In genomic region chr16:88367560-88367959, GRCh38 we compare ENCODE assay signal across 17 cellular contexts. TPM values are rescaled to one million over a fixed set of nuclear protein-coding genes. Genes with fewer than 3 reads are reported as not detected.
A peak's percentile ranks its signal among the peaks of the same experiment; 100 is the strongest.
DNase-seq lines count a peak whose midpoint lies in the region; ATAC-seq and TF ChIP-seq lines count a peak whose summit lies in the region.
"Had no signal": no experiment of that assay in that cellular context is flagged by ENCODE, and none has a peak within 500 bp of the region (broad histone marks: within the 10 kb centered on the region; RNA-seq: fewer than 3 reads in every experiment).

No MANE protein-coding gene starts in this region.

- no peak for ATAC-seq in Right ventricle myocardium superior (ENCODE audit: poor library complexity)
- ATAC-seq in left cardiac atrium = no peak
- no peak for ATAC-seq in GM21367 (IDR thresholded peaks at IDR 0.05; ENCODE audit: unreplicated experiment)

- WGBS in trophoblast cell (ENCODE audit: extremely low coverage, insufficient coverage, insufficient read length) = no CpG with 5 or more reads among the region's 11 CpGs

- H3K4ac ChIP-seq in trophoblast cell (ENCODE audit: low read depth, low read length) = no peak overlapping the region

- no peak overlapping the region for H2BK120ac ChIP-seq in trophoblast cell (ENCODE audit: insufficient read depth, low read length, poor library complexity)

- H2BK12ac ChIP-seq in trophoblast cell (ENCODE audit: low read length) = no peak overlapping the region

- H4K12ac ChIP-seq in trophoblast cell (ENCODE audit: low read depth, low read length) = no peak overlapping the region

- peaks cover 5% of the 10 kb centered on the region for H3K9me3 Mint-ChIP-seq in glutamatergic neuron (ENCODE audit: unreplicated experiment)

- intact Hi-C loops in Right ventricle myocardium superior (cut with DNase I) (no loop called here), left cardiac atrium (cut with DNase I) (no loop called here)

- H2AK5ac ChIP-seq in trophoblast cell (ENCODE audit: low read length) = no peak overlapping the region

- peaks cover 7% of the 10 kb centered on the region for H3K36me3 Mint-ChIP-seq in glutamatergic neuron (ENCODE audit: unreplicated experiment)
- H3K36me3 Mint-ChIP-seq: CD4-positive, CD25-positive, alpha-beta regulatory T cell; IgD-negative memory B cell had no signal

- CTCF ChIA-PET in GM10248 (lab: Yijun Ruan, JAX) = no interaction called here

- no peak overlapping the region for H3K18ac ChIP-seq in trophoblast cell (ENCODE audit: low read length)

- H3K79me2 ChIP-seq in osteoblast (ENCODE audit: insufficient read depth, low read length) (no peaks in the 10 kb centered on the region), trophoblast cell (ENCODE audit: control insufficient read depth, insufficient read depth, low read length, poor library complexity) (no peaks in the 10 kb centered on the region)

- H2BK5ac ChIP-seq in trophoblast cell (ENCODE audit: low read depth, low read length, poor library complexity) = no peak overlapping the region

- no peak overlapping the region for H4K91ac ChIP-seq in trophoblast cell (ENCODE audit: low read depth, low read length)

- TF ChIP-seq CTCF in glutamatergic neuron (IDR thresholded peaks at IDR 0.05; ENCODE audit: partially characterized antibody, unreplicated experiment) (no peak), osteoblast (IDR thresholded peaks at IDR 0.05; ENCODE audit: extremely low read depth, low read depth, low read length) (no peak), GM10248 (IDR thresholded peaks at IDR 0.05; ENCODE audit: control extremely low read depth, extremely low read depth, low read depth, missing control alignments) (no peak)

- H3K27me3 ChIP-seq in osteoblast (ENCODE audit: insufficient read depth, low read length) (peaks cover 26% of the 10 kb centered on the region), trophoblast cell (ENCODE audit: insufficient read depth, low read length) (no peaks in the 10 kb centered on the region)
- H3K27me3 ChIP-seq: BLaER1 had no signal

- no peak overlapping the region for H3K23ac ChIP-seq in trophoblast cell (ENCODE audit: low read length)

- H3K4me2 ChIP-seq in osteoblast (ENCODE audit: insufficient read depth, low read length) (no peak overlapping the region), trophoblast cell (ENCODE audit: low read length) (no peak overlapping the region)
- H3K4me2 ChIP-seq: BLaER1 had no signal

- H3K27ac ChIP-seq in osteoblast (ENCODE audit: low read depth, low read length) = no peak overlapping the region
- no peak overlapping the region for H3K27ac ChIP-seq in trophoblast cell (ENCODE audit: low read depth, low read length)
- H3K27ac ChIP-seq: BLaER1 had no signal

- H3K4me1 ChIP-seq in osteoblast (ENCODE audit: insufficient read depth, low read length) = no peaks in the 10 kb centered on the region
- no peaks in the 10 kb centered on the region for H3K4me1 ChIP-seq in trophoblast cell (ENCODE audit: control insufficient read depth in 1 of 2, insufficient read depth in 2 of 2, low read length in 2 of 2)
- H3K4me1 ChIP-seq: BLaER1, HAP-1 had no signal

- H3K4me3 Mint-ChIP-seq in glutamatergic neuron (ENCODE audit: unreplicated experiment) = no peak overlapping the region
- H3K4me3 Mint-ChIP-seq: CD4-positive, CD25-positive, alpha-beta regulatory T cell; IgD-negative memory B cell had no signal

- no peaks in the 10 kb centered on the region for H4K20me1 ChIP-seq in osteoblast (ENCODE audit: insufficient read depth, low read length)
- H4K20me1 ChIP-seq: BLaER1 had no signal

- H3K27ac Mint-ChIP-seq in glutamatergic neuron (ENCODE audit: unreplicated experiment) = no peak overlapping the region
- H3K27ac Mint-ChIP-seq: CD4-positive, CD25-positive, alpha-beta regulatory T cell; IgD-negative memory B cell had no signal

- H3K36me3 ChIP-seq in osteoblast (ENCODE audit: insufficient read depth, low read length) (no peaks in the 10 kb centered on the region), trophoblast cell (ENCODE audit: control insufficient read depth in 1 of 2, insufficient read depth in 2 of 2, low read length in 2 of 2) (no peaks in the 10 kb centered on the region)
- H3K36me3 ChIP-seq: BLaER1, HAP-1 had no signal

- peak; percentile 12 for DNase-seq in Right ventricle myocardium superior
- no peak for DNase-seq in left cardiac atrium
- peak; percentile 5 for DNase-seq in glutamatergic neuron
- peak; percentile 10 for DNase-seq in osteoblast (ENCODE audit: insufficient read length, low spot score, missing footprints)
- DNase-seq in trophoblast cell = no peak
- no peak for DNase-seq in GM10248 (ENCODE audit: extremely low spot score)
- DNase-seq: 8988T; AML-193; Calu3; CD4-positive, CD25-positive, alpha-beta regulatory T cell; DMS 273 treated with DMSO at 0.1 percent for 48 hours; DMS79; GOT3 had no signal

- H3K9me3 ChIP-seq in osteoblast (ENCODE audit: low read depth, low read length) (no peaks in the 10 kb centered on the region), trophoblast cell (ENCODE audit: insufficient read depth, low read depth, low read length) (peaks cover 10% of the 10 kb centered on the region)
- H3K9me3 ChIP-seq: HAP-1 had no signal

- no peaks in the 10 kb centered on the region for H3K4me1 Mint-ChIP-seq in glutamatergic neuron (ENCODE audit: low read depth, unreplicated experiment)
- H3K4me1 Mint-ChIP-seq: CD4-positive, CD25-positive, alpha-beta regulatory T cell had no signal

- H3K27me3 Mint-ChIP-seq in glutamatergic neuron (ENCODE audit: unreplicated experiment) = no peaks in the 10 kb centered on the region

- H3K9ac ChIP-seq in trophoblast cell (ENCODE audit: low read length) = no peak overlapping the region
- H3K9ac ChIP-seq: BLaER1 had no signal

- H2AFZ ChIP-seq in osteoblast (ENCODE audit: low read length) (no peak overlapping the region), trophoblast cell (ENCODE audit: insufficient read depth, low read length, poor library complexity) (no peak overlapping the region)

- H3K79me1 ChIP-seq in trophoblast cell (ENCODE audit: low read length) = no peaks in the 10 kb centered on the region

- no peak overlapping the region for H3K4me3 ChIP-seq in osteoblast (ENCODE audit: insufficient read depth, low read length)
- no peak overlapping the region for H3K4me3 ChIP-seq in trophoblast cell (ENCODE audit: low read depth, low read length)
- H3K4me3 ChIP-seq: BLaER1, HAP-1 had no signal

- POLR2A ChIA-PET in GM10248 (lab: Yijun Ruan, JAX) = no interaction called here

- no peak overlapping the region for H4K8ac ChIP-seq in trophoblast cell (ENCODE audit: low read depth, low read length)

- H3K14ac ChIP-seq in trophoblast cell (ENCODE audit: low read length) = no peak overlapping the region

RNA-seq across cellular contexts. Expression of gene ZNF469, which starts 15.2 kb away (rescaled TPM):
- 0.94 TPM for total RNA-seq in Right ventricle myocardium superior
- 1 to 10 TPM in 1 of 2 donors, under 1 TPM in 1; 0.65 to 1.7 TPM for total RNA-seq in left cardiac atrium
- 0.56 TPM for total RNA-seq in glutamatergic neuron (ENCODE audit: unreplicated experiment)
- 5.3 and 8.3 TPM in 2 replicates for total RNA-seq in osteoblast
- 0.51 and 0.54 TPM in 2 replicates for polyA plus RNA-seq in trophoblast cell (2013)

Comparison
In these comparisons a context has a peak if more than half of its experiments do, and no peak if none do; other contexts are left out.
1. DNase-seq: peak in Right ventricle myocardium superior (single experiment), glutamatergic neuron (single experiment) and osteoblast (single experiment); none in left cardiac atrium (single experiment), trophoblast cell (0 of 2) and GM10248 (single experiment).